Comparison of ENCODE assay signal across 10 cellular contexts in genomic region chr16:53510704-53511070, GRCh38. TPM values are rescaled to one million over a fixed set of nuclear protein-coding genes. Genes with fewer than 3 reads are reported as not detected.
DNase-seq lines count a peak whose midpoint lies in the region; ATAC-seq, FAIRE-seq and TF ChIP-seq lines count a peak whose summit lies in the region.
"Had no signal": no experiment of that assay in that cellular context is flagged by ENCODE, and none has a peak within 500 bp of the region (broad histone marks: within the 10 kb centered on the region; RNA-seq: fewer than 3 reads in every experiment).

No MANE protein-coding gene starts in this region.

- H3K79me1 ChIP-seq in H9 (ENCODE audit: insufficient read depth, low read depth, low read length, poor library complexity, severe bottlenecking): no peaks in the 10 kb centered on the region

- no peak overlapping the region for H4K91ac ChIP-seq in H9 (ENCODE audit: insufficient read length, low read depth, low read length)

- no peak overlapping the region for H3K4me3 ChIP-seq in A549
- H3K4me3 ChIP-seq in adipocyte (ENCODE audit: low read length): no peak overlapping the region
- no peak overlapping the region for H3K4me3 ChIP-seq in lung
- H3K4me3 ChIP-seq in brain microvascular endothelial cell (ENCODE audit: low read depth, low read length): no peak overlapping the region
- H3K4me3 ChIP-seq: BLaER1, colonic mucosa had no signal

- H3K9ac ChIP-seq in H9 (ENCODE audit: extremely low read depth, insufficient read length, low read length) (no peak overlapping the region), adipocyte (ENCODE audit: low read length) (peak overlapping the region; percentile 5)
- H3K9ac ChIP-seq: BLaER1 had no signal

- no peaks in the 10 kb centered on the region for H3K27me3 ChIP-seq in H9 (ENCODE audit: insufficient read depth, low read length)
- no peaks in the 10 kb centered on the region for H3K27me3 ChIP-seq in adipocyte (replicated peaks; ENCODE audit: control insufficient read depth, insufficient read depth, low read length)
- H3K27me3 ChIP-seq in lung (ENCODE audit: control insufficient read depth, insufficient read depth): no peaks in the 10 kb centered on the region
- H3K27me3 ChIP-seq in brain microvascular endothelial cell (replicated peaks): no peaks in the 10 kb centered on the region
- H3K27me3 ChIP-seq: BLaER1, colonic mucosa had no signal

- no peaks in the 10 kb centered on the region for H4K20me1 ChIP-seq in H9 (ENCODE audit: control insufficient read depth, insufficient read depth, insufficient read length)
- H4K20me1 ChIP-seq: BLaER1 had no signal

- in situ Hi-C loops in brain microvascular endothelial cell (cut with HindIII; ENCODE audit: low pct_ligation_motif_present, low sequenced_read_pairs): no loop called here

- DNase-seq in A549 (ENCODE audit: low read depth in 1 of 2, low spot score in 1 of 2) (no peak), H9 (no peak), adipocyte (ENCODE audit: low read depth) (no peak), lung (ENCODE audit: low spot score) (no peak), NCI-H187 (lab: John Stamatoyannopoulos, UW) (no peak), brain microvascular endothelial cell (no peak), DMS 273 treated with DMSO at 0.1 percent for 48 hours (lab: John Stamatoyannopoulos, UW) (no peak)

- peaks cover 14% of the 10 kb centered on the region; the same call in 2 of the 3 replicates for H3K4me1 ChIP-seq in A549
- H3K4me1 ChIP-seq in H9 (ENCODE audit: insufficient read depth, low read length): no peaks in the 10 kb centered on the region
- peaks cover 6% of the 10 kb centered on the region for H3K4me1 ChIP-seq in adipocyte (ENCODE audit: control insufficient read depth, insufficient read depth, low read length)
- peaks cover 3 to 12% of the 10 kb centered on the region in 2 donors for H3K4me1 ChIP-seq in lung (ENCODE audit: control insufficient read depth in 2 of 2, insufficient read depth in 2 of 2, low read length in 2 of 2)
- H3K4me1 ChIP-seq: colonic mucosa had no signal

- no peak overlapping the region for H2BK120ac ChIP-seq in H9 (ENCODE audit: low read depth, low read length, poor library complexity, severe bottlenecking)

- WGBS in A549 (ENCODE audit: missing lambda C conversion rate): 4% methylated on average over 2 of the region's 2 CpGs
- no CpG with 5 or more reads among the region's 2 CpGs for whole genome bisulfite sequencing in H9 (ENCODE audit: extremely low coverage, insufficient read length, low lambda C conversion rate)
- 44 to 56% methylated on average over 2 of the region's 2 CpGs for WGBS in lung, 2 donors

- peak in 1 of 2 experiments; percentile 54; a peak in 3 of 6 replicates for ATAC-seq in A549
- no peak for ATAC-seq in lung (ENCODE audit: insufficient read depth, low FRiP score)
- ATAC-seq in GM19455 (IDR thresholded peaks at IDR 0.05; ENCODE audit: unreplicated experiment): no peak

- no peak overlapping the region for H3K4ac ChIP-seq in H9 (ENCODE audit: low read depth, low read length)

- peaks cover 21% of the 10 kb centered on the region in 2 experiments for H3K9me3 Mint-ChIP-seq in H9

- H2BK12ac ChIP-seq in H9 (ENCODE audit: insufficient read length, low read depth, low read length): no peak overlapping the region

- TF ChIP-seq EP300 in A549 (IDR thresholded peaks at IDR 0.05): no peak

- TF ChIP-seq POLR2A in A549 (IDR thresholded peaks at IDR 0.05; ENCODE audit: low read length): no peak

- no peak overlapping the region for H3K18ac ChIP-seq in H9 (ENCODE audit: insufficient read length, low read depth, low read length)

- no peak overlapping the region for H4K5ac ChIP-seq in H9 (ENCODE audit: insufficient read length, low read depth, low read length)

- no peak overlapping the region for H2BK20ac ChIP-seq in H9 (ENCODE audit: low read depth, low read length, poor library complexity, severe bottlenecking)

- no peaks in the 10 kb centered on the region for H3K36me3 ChIP-seq in adipocyte (ENCODE audit: control insufficient read depth, insufficient read depth, low read length, severe bottlenecking)
- no peaks in the 10 kb centered on the region for H3K36me3 ChIP-seq in lung (ENCODE audit: control insufficient read depth in 2 of 2, insufficient read depth in 2 of 2, low read length in 2 of 2)
- no peaks in the 10 kb centered on the region for H3K36me3 ChIP-seq in brain microvascular endothelial cell (replicated peaks)
- H3K36me3 ChIP-seq: BLaER1, colonic mucosa had no signal

- H3K23me2 ChIP-seq in H9 (ENCODE audit: insufficient read length, low read depth, low read length, poor library complexity, severe bottlenecking): no peaks in the 10 kb centered on the region

- no peak overlapping the region for H3K23ac ChIP-seq in H9 (ENCODE audit: insufficient read length, low read depth, low read length)

- no peak overlapping the region for H3T11ph ChIP-seq in H9 (ENCODE audit: low read length)

- H3K27me3 Mint-ChIP-seq in H9 (ENCODE audit: low read depth): peaks cover 1% of the 10 kb centered on the region; the same call in 1 of the 2 replicates

- CTCF ChIA-PET in A549 (lab: Yijun Ruan, JAX): interaction anchor here (0.8 to 2.0 kb wide), 5 partner anchors 10 to 182 kb away, joined by 3 to 10 read pairs (median 4); no protein-coding TSS in a partner anchor

- no peaks in the 10 kb centered on the region for H3K79me2 ChIP-seq in H9 (ENCODE audit: insufficient read depth, low read length)

- H3K4me1 Mint-ChIP-seq in H9: peaks cover 4 to 9% of the 10 kb centered on the region in 2 experiments

- H3K14ac ChIP-seq in H9 (ENCODE audit: insufficient read depth, low read length): no peak overlapping the region

- no peak overlapping the region for H3K56ac ChIP-seq in H9 (ENCODE audit: insufficient read length, low read depth, low read length)

- no peak overlapping the region for H2BK15ac ChIP-seq in H9 (ENCODE audit: low read depth, low read length)

- no peak overlapping the region for H2BK5ac ChIP-seq in H9 (ENCODE audit: insufficient read length, low read length)

- H3K9me3 ChIP-seq in A549: no peaks in the 10 kb centered on the region
- peaks cover 4% of the 10 kb centered on the region for H3K9me3 ChIP-seq in H9 (ENCODE audit: control insufficient read depth, low read depth, low read length)
- no peaks in the 10 kb centered on the region for H3K9me3 ChIP-seq in adipocyte (ENCODE audit: control insufficient read depth, low read length)
- H3K9me3 ChIP-seq in lung (ENCODE audit: control insufficient read depth in 2 of 2, insufficient read depth in 1 of 2, low read length in 1 of 2): no peaks in the 10 kb centered on the region
- H3K9me3 ChIP-seq: colonic mucosa had no signal

- no peak for TF ChIP-seq RAD21 in A549 (conservative IDR thresholded peaks at IDR 0.05 in 1 of 2, IDR thresholded peaks at IDR 0.05 in 1 of 2)

- POLR2A ChIA-PET in A549 (lab: Yijun Ruan, JAX): no interaction called here

- H3K4me2 ChIP-seq in A549: peak overlapping the region; percentile 40; the same call in 2 of the 3 replicates
- H3K4me2 ChIP-seq in H9 (ENCODE audit: insufficient read depth, insufficient read length, low read length): no peak overlapping the region

- FAIRE-seq in A549 (lab: Jason Lieb, UNC): no peak

- H3K4me3 Mint-ChIP-seq in H9: no peak overlapping the region

- H3K27ac ChIP-seq in A549 (no peak overlapping the region), H9 (ENCODE audit: insufficient read length, low read depth, low read length) (no peak overlapping the region), lung (ENCODE audit: low read depth in 1 of 2, low read length in 1 of 2) (peak overlapping the region; percentile 26 to 48), brain microvascular endothelial cell (no peak overlapping the region)
- H3K27ac ChIP-seq: BLaER1, colonic mucosa had no signal

- no peak overlapping the region for H3K27ac Mint-ChIP-seq in H9

- H4K8ac ChIP-seq in H9 (replicated peaks; ENCODE audit: insufficient read length, low read depth, low read length): no peak overlapping the region

- H3K36me3 Mint-ChIP-seq in H9 (ENCODE audit: insufficient read depth in 1 of 3, low read depth in 3 of 3): peaks cover 6 to 16% (median 9%) of the 10 kb centered on the region in 3 experiments; a peak in 5 of 7 replicates

- TF ChIP-seq CTCF in A549 (IDR thresholded peaks at IDR 0.05) (no peak; the same call in 2 of the 3 replicates), H9 (conservative IDR thresholded peaks at IDR 0.05) (peak; percentile 4; the same call in 1 of the 3 replicates), lung (IDR thresholded peaks at IDR 0.05; ENCODE audit: control extremely low read depth, extremely low read depth) (no peak), brain microvascular endothelial cell (IDR thresholded peaks at IDR 0.05; ENCODE audit: low read depth, low read length, missing control alignments) (no peak)

- no peak overlapping the region for H2AFZ ChIP-seq in H9 (ENCODE audit: low read length)

- no peak overlapping the region for H2AK5ac ChIP-seq in H9 (ENCODE audit: insufficient read length, low read length)

TF ChIP-seq in A549, 52 proteins besides CTCF, POLR2A, EP300 and RAD21:
- TF ChIP-seq ZC3H11A (IDR thresholded peaks at IDR 0.05): no peak
- no peak for TF ChIP-seq FOSL2 (IDR thresholded peaks at IDR 0.05)
- TF ChIP-seq FOSL2 (CRISPR knock-in tag; IDR thresholded peaks at IDR 0.05): no peak
- TF ChIP-seq, protein P1, sequence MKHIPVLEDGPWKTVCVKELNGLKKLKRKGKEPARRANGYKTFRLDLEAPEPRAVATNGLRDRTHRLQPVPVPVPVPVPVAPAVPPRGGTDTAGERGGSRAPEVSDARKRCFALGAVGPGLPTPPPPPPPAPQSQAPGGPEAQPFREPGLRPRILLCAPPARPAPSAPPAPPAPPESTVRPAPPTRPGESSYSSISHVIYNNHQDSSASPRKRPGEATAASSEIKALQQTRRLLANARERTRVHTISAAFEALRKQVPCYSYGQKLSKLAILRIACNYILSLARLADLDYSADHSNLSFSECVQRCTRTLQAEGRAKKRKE (CRISPR knock-in tag; IDR thresholded peaks at IDR 0.05; ENCODE audit: low read depth): no peak
- no peak for TF ChIP-seq MAFK (IDR thresholded peaks at IDR 0.05; ENCODE audit: partially characterized antibody)
- TF ChIP-seq, protein P2, sequence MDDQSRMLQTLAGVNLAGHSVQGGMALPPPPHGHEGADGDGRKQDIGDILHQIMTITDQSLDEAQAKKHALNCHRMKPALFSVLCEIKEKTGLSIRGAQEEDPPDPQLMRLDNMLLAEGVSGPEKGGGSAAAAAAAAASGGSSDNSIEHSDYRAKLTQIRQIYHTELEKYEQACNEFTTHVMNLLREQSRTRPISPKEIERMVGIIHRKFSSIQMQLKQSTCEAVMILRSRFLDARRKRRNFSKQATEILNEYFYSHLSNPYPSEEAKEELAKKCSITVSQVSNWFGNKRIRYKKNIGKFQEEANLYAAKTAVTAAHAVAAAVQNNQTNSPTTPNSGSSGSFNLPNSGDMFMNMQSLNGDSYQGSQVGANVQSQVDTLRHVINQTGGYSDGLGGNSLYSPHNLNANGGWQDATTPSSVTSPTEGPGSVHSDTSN (IDR thresholded peaks at IDR 0.05): no peak
TF ChIP-seq in A549: peak in this region for 0.

RNA-seq across cellular contexts. Expression of gene AKTIP, which starts 7.7 kb away (rescaled TPM):
- polyA plus RNA-seq in A549 (2011; rRNA removed) (48.4 and 58.4 TPM in 2 replicates), A549 (2017; fragmentation: RNase III; extraction: RNeasy Plus Mini Kit Qiagen cat#74134 plus additional on column Dnase treatment) (20.8 to 21.3 TPM (median 21.0 TPM) in 3 replicates), lung (10 to 100 TPM; 23.1 to 24.3 TPM)
- polyA plus RNA-seq in A549 (2012; cell fraction: cytosol; rRNA removed): 13.8 and 16.2 TPM in 2 replicates
- polyA plus RNA-seq in A549 (2012; cell fraction: nucleus; rRNA removed): 10.1 and 13.8 TPM in 2 replicates
- polyA minus RNA-seq in A549 (2011; rRNA and poly(A)+ RNA removed): 23.3 and 34.3 TPM in 2 replicates
- total RNA-seq in H9 (2021) (23.9 and 26.2 TPM in 2 replicates), lung (10 to 100 TPM; 45.0 to 48.5 TPM)

Comparison
In these comparisons a context has a peak if more than half of its experiments do, and no peak if none do; other contexts are left out.
1. H3K27ac ChIP-seq: peak in lung (2 of 2); none in A549 (0 of 2), H9 (single experiment) and brain microvascular endothelial cell (single experiment).